In genomic region chr4:28278676-28279075, GRCh38 we compare ENCODE assay signal across 24 cellular contexts.
A peak's percentile ranks its signal among the peaks of the same experiment; 100 is the strongest.
DNase-seq lines count a peak whose midpoint lies in the region; ATAC-seq and TF ChIP-seq lines count a peak whose summit lies in the region.
"Had no signal": no experiment of that assay in that cellular context is flagged by ENCODE, and none has a peak within 500 bp of the region (broad histone marks: within the 10 kb centered on the region; RNA-seq: fewer than 3 reads in every experiment).

No MANE protein-coding gene starts in this region.

- H3K9ac ChIP-seq in adipocyte (ENCODE audit: low read length) (no peak overlapping the region), smooth muscle cell (ENCODE audit: low read depth) (peak overlapping the region; percentile 66)

- no peak overlapping the region for H3K4me2 ChIP-seq in smooth muscle cell

- H3K4me1 Mint-ChIP-seq in natural killer cell, result no peaks in the 10 kb centered on the region
- H3K4me1 Mint-ChIP-seq: CD14-positive monocyte, T-helper 17 cell had no signal

- no peaks in the 10 kb centered on the region for H3K27me3 ChIP-seq in adipocyte (replicated peaks; ENCODE audit: control insufficient read depth, insufficient read depth, low read length)
- no peaks in the 10 kb centered on the region for H3K27me3 ChIP-seq in dorsolateral prefrontal cortex
- no peaks in the 10 kb centered on the region for H3K27me3 ChIP-seq in layer of hippocampus (ENCODE audit: control insufficient read depth, insufficient read depth, low read length)
- no peaks in the 10 kb centered on the region for H3K27me3 ChIP-seq in smooth muscle cell (ENCODE audit: low read depth)
- H3K27me3 ChIP-seq: esophagus squamous epithelium had no signal

- no peak overlapping the region for H3K4me3 Mint-ChIP-seq in natural killer cell
- H3K4me3 Mint-ChIP-seq: CD14-positive monocyte, HFFc6, T-helper 17 cell had no signal

- no peak overlapping the region for H3K27ac Mint-ChIP-seq in natural killer cell
- H3K27ac Mint-ChIP-seq: CD14-positive monocyte, HFFc6, T-helper 17 cell had no signal

- intact Hi-C loops in dorsolateral prefrontal cortex (cut with DNase I) (loop anchor here in 1 of 2 donors (5.0 kb wide), 1 partner anchor 51 kb away; no protein-coding TSS in a partner anchor), natural killer cell (cut with micrococcal nuclease) (no loop called here)

- H3K4me1 ChIP-seq in adipocyte (ENCODE audit: control insufficient read depth, insufficient read depth, low read length), result no peaks in the 10 kb centered on the region
- peaks cover 16% of the 10 kb centered on the region for H3K4me1 ChIP-seq in smooth muscle cell (ENCODE audit: low read depth)
- H3K4me1 ChIP-seq: esophagus squamous epithelium, lower lobe of right lung had no signal

- no peaks in the 10 kb centered on the region for H3K27me3 Mint-ChIP-seq in natural killer cell (ENCODE audit: low read depth in 2 of 2)
- H3K27me3 Mint-ChIP-seq: T-helper 17 cell had no signal

- H3K9me3 ChIP-seq in adipocyte (ENCODE audit: control insufficient read depth, low read length), result peaks cover 3% of the 10 kb centered on the region
- peaks cover 4% of the 10 kb centered on the region for H3K9me3 ChIP-seq in smooth muscle cell (replicated peaks; ENCODE audit: low read depth)
- H3K9me3 ChIP-seq: esophagus squamous epithelium, lower lobe of right lung had no signal

- no peak overlapping the region for H3K4me3 ChIP-seq in adipocyte (ENCODE audit: low read length)
- H3K4me3 ChIP-seq in dorsolateral prefrontal cortex, result no peak overlapping the region
- no peak overlapping the region for H3K4me3 ChIP-seq in smooth muscle cell
- H3K4me3 ChIP-seq: esophagus squamous epithelium, lower lobe of right lung had no signal

- no peaks in the 10 kb centered on the region for H3K79me2 ChIP-seq in smooth muscle cell (ENCODE audit: low read depth)

- peak overlapping the region; percentile 10 for H2AFZ ChIP-seq in smooth muscle cell (ENCODE audit: low read depth)

- H3F3A ChIP-seq in smooth muscle cell (ENCODE audit: low read depth), result no peaks in the 10 kb centered on the region

- H3K27ac ChIP-seq in dorsolateral prefrontal cortex (peak overlapping the region in 54 of 59 donors; percentile 51 to 98 (median 90)), layer of hippocampus (ENCODE audit: low read depth, low read length) (peak overlapping the region; percentile 94), smooth muscle cell (ENCODE audit: low read depth) (peak overlapping the region; percentile 91)
- H3K27ac ChIP-seq: esophagus squamous epithelium, lower lobe of right lung had no signal

- TF ChIP-seq CTCF in dorsolateral prefrontal cortex (IDR thresholded peaks at IDR 0.05 in 54 of 56, conservative IDR thresholded peaks at IDR 0.05 in 2 of 56; ENCODE audit: low read depth in 1 of 56, partially characterized antibody in 56 of 56) (no peak), smooth muscle cell (IDR thresholded peaks at IDR 0.05; ENCODE audit: borderline replicate concordance, insufficient read depth, poor library complexity, severe bottlenecking) (no peak), natural killer cell (IDR thresholded peaks at IDR 0.05) (no peak)

- ATAC-seq in natural killer cell, result no peak
- ATAC-seq in GM19351 (IDR thresholded peaks at IDR 0.05; ENCODE audit: unreplicated experiment), result no peak
- ATAC-seq: lower lobe of right lung, right cardiac atrium, T-helper 17 cell had no signal

- H3K36me3 ChIP-seq in adipocyte (ENCODE audit: control insufficient read depth, insufficient read depth, low read length, severe bottlenecking), result no peaks in the 10 kb centered on the region
- no peaks in the 10 kb centered on the region for H3K36me3 ChIP-seq in smooth muscle cell (ENCODE audit: low read depth)
- H3K36me3 ChIP-seq: esophagus squamous epithelium, lower lobe of right lung had no signal

- H3K36me3 Mint-ChIP-seq in natural killer cell, result peaks cover 13% of the 10 kb centered on the region
- H3K36me3 Mint-ChIP-seq: CD14-positive monocyte had no signal

- H4K20me1 ChIP-seq in smooth muscle cell (ENCODE audit: low read depth), result no peaks in the 10 kb centered on the region

- peak; percentile 6 for DNase-seq in adipocyte (ENCODE audit: low read depth)
- DNase-seq in dorsolateral prefrontal cortex, result no peak
- no peak for DNase-seq in smooth muscle cell (lab: John Stamatoyannopoulos, UW; ENCODE audit: unreplicated experiment)
- DNase-seq in natural killer cell, result no peak
- no peak for DNase-seq in NCI-H2107 treated with DMSO at 0.1 percent for 48 hours (lab: John Stamatoyannopoulos, UW; ENCODE audit: unreplicated experiment)
- DNase-seq: activated CD4-positive, alpha-beta T cell treated with anti-CD3 and anti-CD28 coated beads for 48 hours; activated naive CD4-positive, alpha-beta T cell treated with anti-CD3 and anti-CD28 coated beads, Interleukin-2, amount 50 U/mL, for 16 hours; aorta; effector CD8-positive, alpha-beta T cell; esophagus squamous epithelium; HFFc6; lower lobe of right lung; NCI-H1092; NCI-H187 treated with DMSO at 0.1 percent for 48 hours; NCI-H226; NCI-H748 treated with DMSO at 0.1 percent for 48 hours; right cardiac atrium; stimulated activated CD4-positive, alpha-beta T cell treated with anti-CD3 and anti-CD28 coated beads, Interleukin-12 subunit alpha, Interleukin-12 subunit beta, amount 100 ng/mL, for 4 hours; stimulated activated CD4-positive, alpha-beta T cell treated with anti-CD3 and anti-CD28 coated beads, Interleukin-4, amount 100 ng/mL, for 24 hours; stimulated activated naive CD4-positive, alpha-beta T cell; T-helper 17 cell had no signal

- WGBS in smooth muscle cell (ENCODE audit: low lambda C conversion rate), result 54% methylated on average over 1 of the region's 1 CpG

- peaks cover 5 to 26% of the 10 kb centered on the region in 2 donors for H3K9me3 Mint-ChIP-seq in natural killer cell
